In genomic region chr5:174426388-174426787, GRCh38 we compare ENCODE assay signal across 15 cellular contexts.
A peak's percentile ranks its signal among the peaks of the same experiment; 100 is the strongest.
DNase-seq lines count a peak whose midpoint lies in the region; ATAC-seq lines count a peak whose summit lies in the region.
"Had no signal": no experiment of that assay in that cellular context is flagged by ENCODE, and none has a peak within 500 bp of the region (broad histone marks: within the 10 kb centered on the region; RNA-seq: fewer than 3 reads in every experiment).

No MANE protein-coding gene starts in this region.

- H4K91ac ChIP-seq in trophoblast cell (ENCODE audit: low read depth, low read length), result peak overlapping the region; percentile 93

- no peak overlapping the region for H3K9ac ChIP-seq in trophoblast cell (ENCODE audit: low read length)
- H3K9ac ChIP-seq: BLaER1, GM23248 had no signal

- H4K12ac ChIP-seq in trophoblast cell (ENCODE audit: low read depth, low read length), result no peak overlapping the region

- H4K8ac ChIP-seq in trophoblast cell (ENCODE audit: low read depth, low read length), result no peak overlapping the region

- peak overlapping the region; percentile 49 for H2AK5ac ChIP-seq in trophoblast cell (ENCODE audit: low read length)

- no peaks in the 10 kb centered on the region for H3K36me3 ChIP-seq in trophoblast cell (ENCODE audit: control insufficient read depth in 1 of 2, insufficient read depth in 2 of 2, low read length in 2 of 2)
- H3K36me3 ChIP-seq: BLaER1, HAP-1 had no signal

- no peak overlapping the region for H2BK120ac ChIP-seq in trophoblast cell (ENCODE audit: insufficient read depth, low read length, poor library complexity)

- no peak overlapping the region for H3K14ac ChIP-seq in trophoblast cell (ENCODE audit: low read length)

- no peak overlapping the region for H2BK5ac ChIP-seq in trophoblast cell (ENCODE audit: low read depth, low read length, poor library complexity)

- no peak overlapping the region for H3K23ac ChIP-seq in trophoblast cell (ENCODE audit: low read length)

- H2AFZ ChIP-seq in trophoblast cell (ENCODE audit: insufficient read depth, low read length, poor library complexity), result no peak overlapping the region
- H2AFZ ChIP-seq: GM23248 had no signal

- peaks cover 36% of the 10 kb centered on the region for H3K79me1 ChIP-seq in trophoblast cell (ENCODE audit: low read length)

- H3K27me3 ChIP-seq in trophoblast cell (ENCODE audit: insufficient read depth, low read length), result no peaks in the 10 kb centered on the region
- H3K27me3 ChIP-seq: BLaER1 had no signal

- H3K9me3 ChIP-seq in trophoblast cell (ENCODE audit: insufficient read depth, low read depth, low read length), result no peaks in the 10 kb centered on the region
- H3K9me3 ChIP-seq: A549, BLaER1, HAP-1 had no signal

- peak overlapping the region; percentile 65 for H2BK12ac ChIP-seq in trophoblast cell (ENCODE audit: low read length)

- peaks cover 22 to 24% of the 10 kb centered on the region in 2 experiments for H3K4me1 ChIP-seq in trophoblast cell (ENCODE audit: control insufficient read depth in 1 of 2, insufficient read depth in 2 of 2, low read length in 2 of 2)
- H3K4me1 ChIP-seq: A549, HAP-1 had no signal

- peak; percentile 41 for DNase-seq in NCI-H82 (lab: John Stamatoyannopoulos, UW)
- no peak for DNase-seq in NCI-H82 treated with DMSO at 0.1 percent for 48 hours (lab: John Stamatoyannopoulos, UW; ENCODE audit: unreplicated experiment)
- peak; percentile 30 for DNase-seq in MV-4-11 (lab: John Stamatoyannopoulos, UW)
- no peak for DNase-seq in trophoblast cell
- no peak for DNase-seq in NCI-H446 treated with DMSO at 0.1 percent for 48 hours (lab: John Stamatoyannopoulos, UW)
- DNase-seq: CD8-positive, alpha-beta T cell; GM23248; IMR-90 had no signal

- WGBS in trophoblast cell (ENCODE audit: extremely low coverage, insufficient coverage, insufficient read length), result no CpG with 5 or more reads among the region's 1 CpG

- H3K4me2 ChIP-seq in trophoblast cell (ENCODE audit: low read length), result no peak overlapping the region
- H3K4me2 ChIP-seq: A549 had no signal

- no peak overlapping the region for H3K27ac ChIP-seq in trophoblast cell (ENCODE audit: low read depth, low read length)
- H3K27ac ChIP-seq: 22Rv1, A549, BLaER1, GM23248 had no signal

- no peak overlapping the region for H3K4ac ChIP-seq in trophoblast cell (ENCODE audit: low read depth, low read length)

- ATAC-seq in esophagus mucosa, result peak; percentile 28
- ATAC-seq in HG03460 (IDR thresholded peaks at IDR 0.05; ENCODE audit: unreplicated experiment), result no peak
- no peak for ATAC-seq in GM18868 (IDR thresholded peaks at IDR 0.05; ENCODE audit: unreplicated experiment)
- ATAC-seq: A549; CD8-positive, alpha-beta T cell had no signal

- H3K79me2 ChIP-seq in trophoblast cell (ENCODE audit: control insufficient read depth, insufficient read depth, low read length, poor library complexity), result peaks cover 2% of the 10 kb centered on the region

- H3K18ac ChIP-seq in trophoblast cell (ENCODE audit: low read length), result no peak overlapping the region

- H3K4me3 ChIP-seq in trophoblast cell (ENCODE audit: low read depth, low read length), result no peak overlapping the region
- H3K4me3 ChIP-seq: A549, BLaER1, GM23248, HAP-1 had no signal

Comparison
In these comparisons a context has a peak if more than half of its experiments do, and no peak if none do; other contexts are left out.
1. DNase-seq: peak in NCI-H82 (single experiment) and MV-4-11 (single experiment); none in NCI-H82 treated with DMSO at 0.1 percent for 48 hours (single experiment), trophoblast cell (0 of 2) and NCI-H446 treated with DMSO at 0.1 percent for 48 hours (single experiment).